24 cellular contexts compared by ENCODE assay signal in the genomic region with DNA sequence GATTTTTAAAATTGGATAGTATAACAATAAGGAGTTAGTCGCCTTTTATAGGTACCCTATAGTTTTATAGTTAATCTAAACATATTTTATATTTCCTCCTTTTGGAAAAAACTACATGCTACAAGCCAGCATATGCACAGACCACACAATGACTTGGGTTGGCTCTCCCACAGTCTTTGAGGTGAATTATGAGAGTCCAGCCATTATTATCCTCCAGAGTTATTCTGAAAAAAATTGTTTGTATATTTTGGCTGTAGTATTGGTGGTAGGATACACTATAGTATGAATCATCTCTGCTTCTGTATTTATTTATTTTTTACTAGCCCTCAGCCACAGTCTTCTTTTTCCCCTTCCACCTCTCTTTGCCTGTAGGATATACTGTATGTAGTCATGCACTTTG.
"Had no signal": no experiment of that assay in that cellular context is flagged by ENCODE, and none has a peak within 500 bp of the region (broad histone marks: within the 10 kb centered on the region; RNA-seq: fewer than 3 reads in every experiment).

No MANE protein-coding gene starts in this region.

- ATAC-seq: activated CD8-positive, alpha-beta memory T cell treated with anti-CD3 and anti-CD28 coated beads, Interleukin-2, amount 10 ng/mL, durations not matched to agents 7 days and 5 days; activated CD8-positive, alpha-beta T cell treated with anti-CD3 and anti-CD28 coated beads, Interleukin-2, amount 10 ng/mL, durations not matched to agents 7 days and 5 days; activated T-cell treated with anti-CD3 and anti-CD28 coated beads, Interleukin-2, amount 50 U/mL, for 72 hours; gastrocnemius medialis; left cardiac atrium; sciatic nerve; stimulated activated naive CD8-positive, alpha-beta T cell treated with anti-CD3 and anti-CD28 coated beads, Interleukin-15, Interleukin-2, amounts not matched to agents 100 U/mL and 50 U/mL, for 24 hours; T-cell; upper lobe of right lung had no signal

- H3K9me3 ChIP-seq: esophagus squamous epithelium, gastrocnemius medialis, ovary, upper lobe of right lung had no signal

- H3K27me3 ChIP-seq: esophagus squamous epithelium, gastrocnemius medialis, ovary, upper lobe of right lung had no signal

- H3K27ac ChIP-seq: epithelial cell of prostate, esophagus squamous epithelium, gastrocnemius medialis, ovary, skin epidermis, upper lobe of right lung had no signal

- H3K36me3 ChIP-seq: esophagus squamous epithelium, gastrocnemius medialis, ovary, upper lobe of right lung had no signal

- DNase-seq: activated B cell treated with CpG ODN at 0.5 μM for 24 hours; activated CD4-positive, alpha-beta T cell treated with anti-CD3 and anti-CD28 coated beads, Interleukin-2, amount 50 U/mL, for 1 hour; activated CD8-positive, alpha-beta memory T cell treated with anti-CD3 and anti-CD28 coated beads, Interleukin-2, amount 10 ng/mL, durations not matched to agents 7 days and 5 days; activated CD8-positive, alpha-beta T cell treated with anti-CD3 and anti-CD28 coated beads, Interleukin-2, amount 10 ng/mL, durations not matched to agents 7 days and 5 days; activated effector memory CD4-positive, alpha-beta T cell treated with Interleukin-2 at 50 U/mL for 16 hours; activated naive CD4-positive, alpha-beta T cell treated with Interleukin-2 at 50 U/mL for 16 hours; activated T-cell treated with anti-CD3 and anti-CD28 coated beads, Interleukin-2, amount 50 U/mL, for 72 hours; anterior cingulate cortex; dermis blood vessel endothelial cell; effector CD4-positive, alpha-beta T cell; esophagus squamous epithelium; gastrocnemius medialis; glutamatergic neuron; left cardiac atrium; mammary epithelial cell; ovary; stimulated activated CD4-positive, alpha-beta T cell treated with anti-CD3 and anti-CD28 coated beads, Interleukin-12 subunit alpha, Interleukin-12 subunit beta, amount 100 ng/mL, for 4 hours; stimulated activated CD4-positive, alpha-beta T cell treated with anti-CD3 and anti-CD28 coated beads, Interleukin-4, amount 100 ng/mL, for 1 hour; stimulated activated naive CD8-positive, alpha-beta T cell treated with anti-CD3 and anti-CD28 coated beads, Interleukin-15, Interleukin-2, amounts not matched to agents 100 U/mL and 50 U/mL, for 24 hours; T-cell; upper lobe of right lung had no signal

- H3K4me3 ChIP-seq: esophagus squamous epithelium, gastrocnemius medialis, ovary, skin epidermis, upper lobe of right lung had no signal
